ENCODE assay signal across 10 cellular contexts in the genomic region with DNA sequence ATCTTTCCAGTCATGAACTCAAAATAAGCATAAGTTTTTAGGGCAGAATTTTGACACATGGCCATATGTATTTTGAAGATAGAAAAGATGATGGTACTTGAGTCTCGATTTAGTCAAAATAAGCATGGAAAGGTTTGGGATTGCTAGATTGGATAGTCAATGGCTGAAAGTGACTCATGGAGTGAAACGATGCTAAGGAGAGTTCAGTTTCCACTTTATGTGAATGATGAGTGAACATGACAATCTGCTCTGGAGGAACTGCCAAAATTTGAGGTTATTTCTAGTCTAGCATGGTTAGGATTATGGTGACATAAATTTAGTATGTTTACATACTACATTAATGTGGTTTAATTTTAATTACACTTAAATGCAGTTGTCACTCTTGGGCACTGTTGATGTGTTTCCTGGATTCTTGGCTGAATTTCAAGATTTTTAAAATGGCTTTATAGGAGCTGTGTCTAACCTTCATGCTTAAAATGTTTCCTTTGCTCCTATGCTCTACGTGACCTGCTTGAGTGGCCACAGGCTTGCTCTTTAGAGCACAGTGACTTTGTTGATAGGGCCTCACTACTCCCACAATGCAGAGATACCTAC. TPM values are rescaled to one million over a fixed set of nuclear protein-coding genes. Genes with fewer than 3 reads are reported as not detected.
DNase-seq lines count a peak whose midpoint lies in the region; ATAC-seq and TF ChIP-seq lines count a peak whose summit lies in the region.
"Had no signal": no experiment of that assay in that cellular context is flagged by ENCODE, and none has a peak within 500 bp of the region (broad histone marks: within the 10 kb centered on the region; RNA-seq: fewer than 3 reads in every experiment).

No MANE protein-coding gene starts in this region.

- H3K36me3 ChIP-seq in IMR-90 (ENCODE audit: control insufficient read depth, insufficient read depth, low read length) = peaks cover 31% of the 10 kb centered on the region
- H3K36me3 ChIP-seq in mesodermal cell (ENCODE audit: control insufficient read depth, insufficient read depth, low read length) = peaks cover 36% of the 10 kb centered on the region
- no peaks in the 10 kb centered on the region for H3K36me3 ChIP-seq in ovary

- ATAC-seq in IMR-90 (ENCODE audit: low read depth) = no peak
- ATAC-seq in activated naive CD8-positive, alpha-beta T cell treated with anti-CD3 and anti-CD28 coated beads, Interleukin-2, amount 50 U/mL, for 24 hours = peak; percentile 55

- H3K14ac ChIP-seq in IMR-90 (replicated peaks; ENCODE audit: low read depth, low read length) = no peak overlapping the region

- no peak overlapping the region for H2AFZ ChIP-seq in IMR-90 (replicated peaks; ENCODE audit: low read length, poor library complexity)

- no peak overlapping the region for H3K4me3 ChIP-seq in IMR-90 (ENCODE audit: insufficient read depth, low read depth, low read length)
- H3K4me3 ChIP-seq in mesodermal cell (ENCODE audit: extremely low read depth, insufficient read depth, low read length, poor library complexity, severe bottlenecking) = no peak overlapping the region
- H3K4me3 ChIP-seq in ovary = no peak overlapping the region

- H3K79me1 ChIP-seq in IMR-90 (ENCODE audit: low read depth in 1 of 2, low read length in 2 of 2) = peaks cover 3 to 15% of the 10 kb centered on the region in 2 experiments; a peak in 3 of 4 replicates

- DNase-seq in NCI-H2029 treated with DMSO at 0.1 percent for 48 hours (lab: John Stamatoyannopoulos, UW) (peak; percentile 6), NCI-H2029 (lab: John Stamatoyannopoulos, UW) (no peak), IMR-90 (peak; percentile 22), GM10266 (ENCODE audit: extremely low spot score) (no peak), OCI-M2 (lab: John Stamatoyannopoulos, UW; ENCODE audit: unreplicated experiment) (no peak), ovary (no peak)
- no peak for DNase-seq in activated naive CD8-positive, alpha-beta T cell treated with anti-CD3 and anti-CD28 coated beads, Interleukin-2, amount 50 U/mL, for 24 hours
- DNase-seq: RPMI8226 had no signal

- in situ Hi-C loops in IMR-90 (cut with MboI; ENCODE audit: low sequenced_read_pairs) = no loop called here

- H2BK20ac ChIP-seq in IMR-90 (ENCODE audit: low read depth, low read length) = no peak overlapping the region

- no peaks in the 10 kb centered on the region for H3K9me3 Mint-ChIP-seq in activated naive CD8-positive, alpha-beta T cell treated with anti-CD3 and anti-CD28 coated beads, Interleukin-2, amount 50 U/mL, for 24 hours
- H3K9me3 Mint-ChIP-seq: dendritic cell treated with granulocyte-macrophage colony-stimulating factor and Interleukin-4, amounts not matched to agents 40 ng/mL and 50 ng/mL, for 4 days had no signal

- no peak overlapping the region for H3K18ac ChIP-seq in IMR-90 (ENCODE audit: low read depth, low read length)

- POLR2A ChIA-PET in IMR-90 (lab: Charles Lee; ENCODE audit: unreplicated experiment) = no interaction called here

- peaks cover 4% of the 10 kb centered on the region for H3K9me1 ChIP-seq in IMR-90 (ENCODE audit: insufficient read depth, low read length)

- H4K5ac ChIP-seq in IMR-90 (ENCODE audit: low read depth, low read length) = no peak overlapping the region

- no TSS peak for BruUV-seq in IMR-90 (replicated peaks; lab: Mats Ljungman, UMichigan)

- no peak overlapping the region for H2BK15ac ChIP-seq in IMR-90 (ENCODE audit: low read depth, low read length)

- intact Hi-C loops in IMR-90 (cut with micrococcal nuclease) = loop anchor here (1.0 to 5.0 kb wide), 2 partner anchors 91 to 176 kb away; no protein-coding TSS in a partner anchor
- intact Hi-C loops in ovary (cut with DNase I) = no loop called here

- H3K4ac ChIP-seq in IMR-90 (ENCODE audit: low read depth, low read length) = no peak overlapping the region

- H3K27me3 ChIP-seq in IMR-90 (ENCODE audit: control insufficient read depth, insufficient read depth, low read length) (no peaks in the 10 kb centered on the region), ovary (no peaks in the 10 kb centered on the region)

- no peak overlapping the region for H3K4me2 ChIP-seq in IMR-90 (ENCODE audit: low read depth, low read length)

- TF ChIP-seq POLR2A in IMR-90 (IDR thresholded peaks at IDR 0.05; ENCODE audit: low read depth, low read length) (no peak; the same call in none of the 2 replicates), ovary (IDR thresholded peaks at IDR 0.05) (no peak)

- no peak overlapping the region for H2AK5ac ChIP-seq in IMR-90 (ENCODE audit: low read depth, low read length)

- no peak overlapping the region for H4K8ac ChIP-seq in IMR-90 (ENCODE audit: low read depth in 2 of 2, low read length in 2 of 2)

- H3K27ac ChIP-seq in IMR-90 (ENCODE audit: insufficient read depth, low read length) = no peak overlapping the region
- H3K27ac ChIP-seq in mesodermal cell (ENCODE audit: low read depth, low read length, severe bottlenecking) = peak overlapping the region; percentile 23
- no peak overlapping the region for H3K27ac ChIP-seq in ovary

- no peak overlapping the region for H3K9ac ChIP-seq in IMR-90 (ENCODE audit: low read depth, low read length)

- CTCF ChIA-PET in IMR-90 (lab: Yijun Ruan, JAX) = no interaction called here

- peak overlapping the region; percentile 62 for H3K27ac Mint-ChIP-seq in activated naive CD8-positive, alpha-beta T cell treated with anti-CD3 and anti-CD28 coated beads, Interleukin-2, amount 50 U/mL, for 24 hours
- H3K27ac Mint-ChIP-seq: dendritic cell treated with granulocyte-macrophage colony-stimulating factor and Interleukin-4, amounts not matched to agents 40 ng/mL and 50 ng/mL, for 4 days had no signal

- H3K9me3 ChIP-seq in IMR-90 (ENCODE audit: control insufficient read depth, insufficient read depth, low read length) = no peaks in the 10 kb centered on the region
- no peaks in the 10 kb centered on the region for H3K9me3 ChIP-seq in mesodermal cell (ENCODE audit: control insufficient read depth, low read length)
- no peaks in the 10 kb centered on the region for H3K9me3 ChIP-seq in ovary

- no peaks in the 10 kb centered on the region for H3K27me3 Mint-ChIP-seq in activated naive CD8-positive, alpha-beta T cell treated with anti-CD3 and anti-CD28 coated beads, Interleukin-2, amount 50 U/mL, for 24 hours
- H3K27me3 Mint-ChIP-seq: dendritic cell treated with granulocyte-macrophage colony-stimulating factor and Interleukin-4, amounts not matched to agents 40 ng/mL and 50 ng/mL, for 4 days had no signal

- no peak overlapping the region for H4K91ac ChIP-seq in IMR-90 (ENCODE audit: insufficient read depth, low read depth, low read length)

- H3K4me1 ChIP-seq in IMR-90 (ENCODE audit: control insufficient read depth, insufficient read depth, low read length) = peaks cover 2% of the 10 kb centered on the region; the same call in 1 of the 2 replicates
- no peaks in the 10 kb centered on the region for H3K4me1 ChIP-seq in mesodermal cell (ENCODE audit: control insufficient read depth, insufficient read depth, low read length, poor library complexity, severe bottlenecking)
- no peaks in the 10 kb centered on the region for H3K4me1 ChIP-seq in ovary (ENCODE audit: insufficient read depth)

- H3K56ac ChIP-seq in IMR-90 (ENCODE audit: extremely low read depth, insufficient read depth, low read length) = no peak overlapping the region

- dilution Hi-C loops in IMR-90 (cut with HindIII; ENCODE audit: low sequenced_read_pairs, unreplicated experiment) = no loop called here

- no peak for TF ChIP-seq CTCF in IMR-90 (conservative IDR thresholded peaks at IDR 0.05; ENCODE audit: low read depth, low read length)
- TF ChIP-seq CTCF in GM10266 (IDR thresholded peaks at IDR 0.05; ENCODE audit: control insufficient read depth, insufficient read depth, low read depth, missing control alignments) = no peak
- no peak for TF ChIP-seq CTCF in ovary (IDR thresholded peaks at IDR 0.05)

- H3K23ac ChIP-seq in IMR-90 (ENCODE audit: low read depth, low read length) = no peak overlapping the region

- no peak for TF ChIP-seq RAD21 in IMR-90 (IDR thresholded peaks at IDR 0.05; ENCODE audit: low read length)

- peaks cover 34% of the 10 kb centered on the region for H3K4me1 Mint-ChIP-seq in activated naive CD8-positive, alpha-beta T cell treated with anti-CD3 and anti-CD28 coated beads, Interleukin-2, amount 50 U/mL, for 24 hours

- no peak overlapping the region for H2BK120ac ChIP-seq in IMR-90 (ENCODE audit: low read depth, low read length)

- peak overlapping the region; percentile 24 for H3K4me3 Mint-ChIP-seq in activated naive CD8-positive, alpha-beta T cell treated with anti-CD3 and anti-CD28 coated beads, Interleukin-2, amount 50 U/mL, for 24 hours
- H3K4me3 Mint-ChIP-seq: dendritic cell treated with granulocyte-macrophage colony-stimulating factor and Interleukin-4, amounts not matched to agents 40 ng/mL and 50 ng/mL, for 4 days had no signal

- WGBS in IMR-90 (ENCODE audit: extremely low coverage in 2 of 2, insufficient read length in 1 of 2), 2 experiments = 65% methylated on average over 2 of the region's 3 CpGs; no CpG with 5 or more reads in 1 of the 2 experiments
- WGBS in mesodermal cell (ENCODE audit: insufficient coverage in 2 of 2), 2 experiments = 88 to 90% methylated on average over 1 of the region's 3 CpGs
- WGBS in ovary, 3 donors = 49 to 71% (median 60%) methylated on average over 3 of the region's 3 CpGs

- peaks cover 42% of the 10 kb centered on the region; the same call in 1 of the 2 replicates for H4K20me1 ChIP-seq in IMR-90 (ENCODE audit: insufficient read depth, low read length)

- H2AK9ac ChIP-seq in IMR-90 (replicated peaks; ENCODE audit: low read depth, low read length, poor library complexity) = no peak overlapping the region

- peaks cover 38% of the 10 kb centered on the region for H3K36me3 Mint-ChIP-seq in activated naive CD8-positive, alpha-beta T cell treated with anti-CD3 and anti-CD28 coated beads, Interleukin-2, amount 50 U/mL, for 24 hours (ENCODE audit: low read depth)

- peak overlapping the region; percentile 1 for H2BK5ac ChIP-seq in IMR-90 (ENCODE audit: low read depth, low read length, poor library complexity, severe bottlenecking)

- TF ChIP-seq EP300 in ovary (IDR thresholded peaks at IDR 0.05) = no peak

TF ChIP-seq in IMR-90, 13 proteins besides CTCF, POLR2A, EP300 and RAD21 (continues in another document):
- TF ChIP-seq SMC3 (IDR thresholded peaks at IDR 0.05; ENCODE audit: low read depth, low read length) = no peak

RNA-seq across cellular contexts. Expression of gene DDX3X, which starts 17.1 kb away (rescaled TPM):
- 229 and 448 TPM in 2 replicates for total RNA-seq in IMR-90 (2012; rRNA removed)
- polyA plus RNA-seq in IMR-90 (2012; rRNA removed) = 53.2 and 64.8 TPM in 2 replicates
- polyA plus RNA-seq in IMR-90 (2012; cell fraction: cytosol; rRNA removed) = 12.7 and 13.6 TPM in 2 replicates
- polyA plus RNA-seq in IMR-90 (2012; cell fraction: nucleus; rRNA removed; ENCODE audit: low replicate concordance) = 16.8 and 91.2 TPM in 2 replicates
- polyA plus RNA-seq in mesodermal cell (2013, experiment 1 of 2) = 110 TPM
- polyA plus RNA-seq in mesodermal cell (2013, experiment 2 of 2) = 114 TPM
- 100 to 1,000 TPM; 178 to 329 (median 275) TPM for total RNA-seq in ovary
- 100 to 1,000 TPM; 106 to 164 TPM for polyA plus RNA-seq in ovary

Comparison
In these comparisons a context has a peak if more than half of its experiments do, and no peak if none do; other contexts are left out.
1. DNase-seq: peak in NCI-H2029 treated with DMSO at 0.1 percent for 48 hours (single experiment) and IMR-90 (single experiment); none in NCI-H2029 (single experiment), activated naive CD8-positive, alpha-beta T cell treated with anti-CD3 and anti-CD28 coated beads, Interleukin-2, amount 50 U/mL, for 24 hours (single experiment), GM10266 (single experiment), OCI-M2 (single experiment) and ovary (0 of 5).